In the genomic region with DNA sequence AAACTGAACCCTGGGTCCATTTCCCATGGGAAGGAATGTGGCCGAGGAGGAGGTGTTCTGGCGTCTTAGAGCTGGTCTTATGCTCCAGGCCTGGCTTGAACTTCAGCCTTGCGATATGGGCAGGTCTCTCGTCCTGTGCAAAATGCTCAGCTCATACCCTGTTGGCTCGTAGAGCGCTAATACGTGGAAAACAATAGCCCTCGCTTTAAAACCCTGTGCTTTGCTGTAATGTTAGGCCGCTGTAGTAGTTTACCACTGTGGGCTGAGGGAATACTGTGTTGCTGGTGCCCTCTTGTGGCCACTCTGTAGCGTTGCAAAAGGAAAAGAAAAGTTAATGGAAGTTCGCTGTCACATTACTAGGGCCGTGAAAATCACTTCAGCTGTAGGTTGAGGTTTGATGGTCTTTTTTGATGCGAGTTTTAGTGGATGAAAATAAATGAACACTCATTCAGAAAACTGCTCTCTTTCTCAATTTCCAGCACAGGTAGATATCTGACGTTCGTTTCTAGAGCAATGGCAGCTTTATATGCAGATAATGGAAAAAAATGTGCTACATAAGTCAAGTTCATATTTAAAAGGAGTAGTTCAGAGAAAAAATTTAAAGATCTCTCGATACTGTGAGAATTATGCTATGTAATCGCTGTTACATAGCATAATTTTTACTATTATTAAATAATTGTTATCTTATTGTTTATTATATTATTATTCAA, we compare ENCODE assay signal across 8 cellular contexts.
DNase-seq lines count a peak whose midpoint lies in the region; ATAC-seq, FAIRE-seq and TF ChIP-seq lines count a peak whose summit lies in the region.

No MANE protein-coding gene starts in this region.

- DNase-seq in CD4-positive, CD25-positive, alpha-beta regulatory T cell, result peak; percentile 15 to 67 (median 45)
- DNase-seq in GM19239 (ENCODE audit: insufficient read length, low spot score) (peak; percentile 50), NCI-H524 (lab: John Stamatoyannopoulos, UW) (peak; percentile 24 to 56), mesothelial cell of epicardium (ENCODE audit: low spot score in 2 of 2, unreplicated experiment in 2 of 2) (peak in 1 of 2 experiments; percentile 70)
- DNase-seq in activated CD4-positive, alpha-beta T cell treated with anti-CD3 and anti-CD28 coated beads, Interleukin-2, amount 10 ng/mL, durations not matched to agents 24 days and 14 days, result peak; percentile 86
- DNase-seq in effector memory CD4-positive, alpha-beta T cell, result peak in 2 of 3 donors; percentile 19 to 24
- DNase-seq in stimulated activated effector memory CD8-positive, alpha-beta T cell treated with anti-CD3 and anti-CD28 coated beads, Interleukin-12 subunit alpha, Interleukin-12 subunit beta, amount 100 ng/mL, for 72 hours (ENCODE audit: low spot score in 2 of 2), result peak; percentile 49 to 77

- H3K27ac Mint-ChIP-seq in CD4-positive, CD25-positive, alpha-beta regulatory T cell, result no peak overlapping the region
- no peak overlapping the region for H3K27ac Mint-ChIP-seq in activated CD4-positive, alpha-beta T cell treated with anti-CD3 and anti-CD28 coated beads, Interleukin-2, amount 10 ng/mL, durations not matched to agents 24 days and 14 days
- H3K27ac Mint-ChIP-seq in mesothelial cell of epicardium, result no peak overlapping the region
- peak overlapping the region; percentile 3 for H3K27ac Mint-ChIP-seq in stimulated activated effector memory CD8-positive, alpha-beta T cell treated with anti-CD3 and anti-CD28 coated beads, Interleukin-12 subunit alpha, Interleukin-12 subunit beta, amount 100 ng/mL, for 72 hours

- no peaks in the 10 kb centered on the region for H3K36me3 Mint-ChIP-seq in CD4-positive, CD25-positive, alpha-beta regulatory T cell
- peaks cover 38% of the 10 kb centered on the region for H3K36me3 Mint-ChIP-seq in activated CD4-positive, alpha-beta T cell treated with anti-CD3 and anti-CD28 coated beads, Interleukin-2, amount 10 ng/mL, durations not matched to agents 24 days and 14 days (ENCODE audit: low read depth)
- H3K36me3 Mint-ChIP-seq in mesothelial cell of epicardium, result no peaks in the 10 kb centered on the region
- H3K36me3 Mint-ChIP-seq in stimulated activated effector memory CD8-positive, alpha-beta T cell treated with anti-CD3 and anti-CD28 coated beads, Interleukin-12 subunit alpha, Interleukin-12 subunit beta, amount 100 ng/mL, for 72 hours, result peaks cover 38% of the 10 kb centered on the region

- peak; percentile 82 for TF ChIP-seq CTCF in mesothelial cell of epicardium (IDR thresholded peaks at IDR 0.05; ENCODE audit: unreplicated experiment)

- no peaks in the 10 kb centered on the region for H3K27me3 ChIP-seq in CD4-positive, CD25-positive, alpha-beta regulatory T cell (ENCODE audit: control insufficient read depth, insufficient read depth, low read length)
- H3K27me3 ChIP-seq in effector memory CD4-positive, alpha-beta T cell (replicated peaks; ENCODE audit: control insufficient read depth, insufficient read depth, low read length, poor library complexity, severe bottlenecking), result no peaks in the 10 kb centered on the region

- FAIRE-seq in GM19239 (lab: Jason Lieb, UNC), result peak; percentile 99

- H3K27ac ChIP-seq in CD4-positive, CD25-positive, alpha-beta regulatory T cell (ENCODE audit: insufficient read depth, low read length, poor library complexity, severe bottlenecking), result no peak overlapping the region
- no peak overlapping the region for H3K27ac ChIP-seq in effector memory CD4-positive, alpha-beta T cell (ENCODE audit: insufficient read depth, low read length, poor library complexity, severe bottlenecking)

- H3K36me3 ChIP-seq in CD4-positive, CD25-positive, alpha-beta regulatory T cell (ENCODE audit: control insufficient read depth, insufficient read depth, low read length), result no peaks in the 10 kb centered on the region
- no peaks in the 10 kb centered on the region for H3K36me3 ChIP-seq in effector memory CD4-positive, alpha-beta T cell (ENCODE audit: control insufficient read depth, insufficient read depth, low read length)

- no peaks in the 10 kb centered on the region for H3K27me3 Mint-ChIP-seq in CD4-positive, CD25-positive, alpha-beta regulatory T cell
- H3K27me3 Mint-ChIP-seq in activated CD4-positive, alpha-beta T cell treated with anti-CD3 and anti-CD28 coated beads, Interleukin-2, amount 10 ng/mL, durations not matched to agents 24 days and 14 days, result no peaks in the 10 kb centered on the region
- H3K27me3 Mint-ChIP-seq in mesothelial cell of epicardium (ENCODE audit: low read depth), result no peaks in the 10 kb centered on the region

- no peaks in the 10 kb centered on the region for H3K9me3 Mint-ChIP-seq in CD4-positive, CD25-positive, alpha-beta regulatory T cell
- no peaks in the 10 kb centered on the region for H3K9me3 Mint-ChIP-seq in activated CD4-positive, alpha-beta T cell treated with anti-CD3 and anti-CD28 coated beads, Interleukin-2, amount 10 ng/mL, durations not matched to agents 24 days and 14 days
- H3K9me3 Mint-ChIP-seq in mesothelial cell of epicardium, result no peaks in the 10 kb centered on the region
- no peaks in the 10 kb centered on the region for H3K9me3 Mint-ChIP-seq in stimulated activated effector memory CD8-positive, alpha-beta T cell treated with anti-CD3 and anti-CD28 coated beads, Interleukin-12 subunit alpha, Interleukin-12 subunit beta, amount 100 ng/mL, for 72 hours

- ATAC-seq in CD4-positive, CD25-positive, alpha-beta regulatory T cell (ENCODE audit: low read depth in 2 of 2), result peak; percentile 80 to 85
- peak; percentile 86 for ATAC-seq in HG03342 (IDR thresholded peaks at IDR 0.05; ENCODE audit: unreplicated experiment)
- peak; percentile 86 for ATAC-seq in stimulated activated effector memory CD8-positive, alpha-beta T cell treated with anti-CD3 and anti-CD28 coated beads, Interleukin-12 subunit alpha, Interleukin-12 subunit beta, amount 100 ng/mL, for 72 hours

- H3K9me3 ChIP-seq in CD4-positive, CD25-positive, alpha-beta regulatory T cell (ENCODE audit: control insufficient read depth in 2 of 2, low read length in 2 of 2), result no peaks in the 10 kb centered on the region
- H3K9me3 ChIP-seq in effector memory CD4-positive, alpha-beta T cell (ENCODE audit: control insufficient read depth, low read length), result no peaks in the 10 kb centered on the region

- H3K4me3 ChIP-seq in CD4-positive, CD25-positive, alpha-beta regulatory T cell (ENCODE audit: low read depth, low read length), result no peak overlapping the region
- H3K4me3 ChIP-seq in effector memory CD4-positive, alpha-beta T cell (ENCODE audit: insufficient read depth, low read depth, low read length, poor library complexity, severe bottlenecking), result no peak overlapping the region

- H3K4me1 Mint-ChIP-seq in CD4-positive, CD25-positive, alpha-beta regulatory T cell, result peaks cover 0 to 8% (median 4%) of the 10 kb centered on the region in 4 donors
- peaks cover 25% of the 10 kb centered on the region for H3K4me1 Mint-ChIP-seq in activated CD4-positive, alpha-beta T cell treated with anti-CD3 and anti-CD28 coated beads, Interleukin-2, amount 10 ng/mL, durations not matched to agents 24 days and 14 days
- peaks cover 5% of the 10 kb centered on the region for H3K4me1 Mint-ChIP-seq in mesothelial cell of epicardium
- H3K4me1 Mint-ChIP-seq in stimulated activated effector memory CD8-positive, alpha-beta T cell treated with anti-CD3 and anti-CD28 coated beads, Interleukin-12 subunit alpha, Interleukin-12 subunit beta, amount 100 ng/mL, for 72 hours, result peaks cover 27% of the 10 kb centered on the region

- H3K4me1 ChIP-seq in CD4-positive, CD25-positive, alpha-beta regulatory T cell (ENCODE audit: control insufficient read depth, insufficient read depth, low read length, poor library complexity, severe bottlenecking), result no peaks in the 10 kb centered on the region
- H3K4me1 ChIP-seq in effector memory CD4-positive, alpha-beta T cell (ENCODE audit: control insufficient read depth, insufficient read depth, low read length, poor library complexity, severe bottlenecking), result peaks cover 2% of the 10 kb centered on the region

- no peak overlapping the region for H3K4me3 Mint-ChIP-seq in CD4-positive, CD25-positive, alpha-beta regulatory T cell
- H3K4me3 Mint-ChIP-seq in activated CD4-positive, alpha-beta T cell treated with anti-CD3 and anti-CD28 coated beads, Interleukin-2, amount 10 ng/mL, durations not matched to agents 24 days and 14 days, result peak overlapping the region; percentile 28
- H3K4me3 Mint-ChIP-seq in mesothelial cell of epicardium, result peak overlapping the region; percentile 38
- H3K4me3 Mint-ChIP-seq in stimulated activated effector memory CD8-positive, alpha-beta T cell treated with anti-CD3 and anti-CD28 coated beads, Interleukin-12 subunit alpha, Interleukin-12 subunit beta, amount 100 ng/mL, for 72 hours, result peak overlapping the region; percentile 24

- intact Hi-C loops in activated CD4-positive, alpha-beta T cell treated with anti-CD3 and anti-CD28 coated beads, Interleukin-2, amount 10 ng/mL, durations not matched to agents 24 days and 14 days (cut with micrococcal nuclease), result loop anchor here (1.0 to 10.0 kb wide), 4 partner anchors 18 to 261 kb away; partner anchors contain the start of gene MCTP2

Comparison
In these comparisons a context has a peak if more than half of its experiments do, and no peak if none do; other contexts are left out.
1. H3K4me3 Mint-ChIP-seq: peak in activated CD4-positive, alpha-beta T cell treated with anti-CD3 and anti-CD28 coated beads, Interleukin-2, amount 10 ng/mL, durations not matched to agents 24 days and 14 days (single experiment), mesothelial cell of epicardium (single experiment) and stimulated activated effector memory CD8-positive, alpha-beta T cell treated with anti-CD3 and anti-CD28 coated beads, Interleukin-12 subunit alpha, Interleukin-12 subunit beta, amount 100 ng/mL, for 72 hours (single experiment); none in CD4-positive, CD25-positive, alpha-beta regulatory T cell (0 of 4).
2. Peak in every context shown above with its lines, with median percentiles within 50 percentile points of each other: ATAC-seq.